14 cellular contexts compared by ENCODE assay signal in genomic region chr18:79788096-79789085, GRCh38. TPM values are rescaled to one million over a fixed set of nuclear protein-coding genes. Genes with fewer than 3 reads are reported as not detected.
DNase-seq lines count a peak whose midpoint lies in the region; ATAC-seq and TF ChIP-seq lines count a peak whose summit lies in the region.
"Had no signal": no experiment of that assay in that cellular context is flagged by ENCODE, and none has a peak within 500 bp of the region (broad histone marks: within the 10 kb centered on the region; RNA-seq: fewer than 3 reads in every experiment).

No MANE protein-coding gene starts in this region.

- H2AFZ ChIP-seq in IMR-90 (replicated peaks; ENCODE audit: low read length, poor library complexity): peak overlapping the region; percentile 79
- H2AFZ ChIP-seq in neuronal stem cell (ENCODE audit: low read length): peak overlapping the region; percentile 80

- H3K36me3 ChIP-seq in IMR-90 (ENCODE audit: control insufficient read depth, insufficient read depth, low read length) (no peaks in the 10 kb centered on the region), neuronal stem cell (replicated peaks in 1 of 2; ENCODE audit: control insufficient read depth in 2 of 2, insufficient read depth in 2 of 2, low read length in 2 of 2) (peaks cover 0 to 4% of the 10 kb centered on the region in 2 donors)
- H3K36me3 ChIP-seq: prostate gland, vagina had no signal

- peaks cover 16% of the 10 kb centered on the region; the same call in 1 of the 2 replicates for H3K9me3 ChIP-seq in AG04450 (ENCODE audit: control insufficient read depth, insufficient read depth, low read length)
- H3K9me3 ChIP-seq in IMR-90 (ENCODE audit: control insufficient read depth, insufficient read depth, low read length): no peaks in the 10 kb centered on the region; the same call in 1 of the 2 replicates
- peaks cover 4 to 12% of the 10 kb centered on the region in 2 donors for H3K9me3 ChIP-seq in neuronal stem cell (replicated peaks in 1 of 2; ENCODE audit: control insufficient read depth in 2 of 2, insufficient read depth in 1 of 2, low read depth in 1 of 2, low read length in 2 of 2)
- H3K9me3 ChIP-seq: prostate gland, vagina had no signal

- H2AK9ac ChIP-seq in IMR-90 (replicated peaks; ENCODE audit: low read depth, low read length, poor library complexity): no peak overlapping the region

- H2BK12ac ChIP-seq in neuronal stem cell (ENCODE audit: low read length): peak overlapping the region; percentile 88

- H3K23ac ChIP-seq in IMR-90 (ENCODE audit: low read depth, low read length) (no peak overlapping the region), neuronal stem cell (ENCODE audit: low read depth, low read length, poor library complexity) (peak overlapping the region; percentile 100)

- H3K4me1 ChIP-seq in IMR-90 (ENCODE audit: control insufficient read depth, insufficient read depth, low read length) (peaks cover 22% of the 10 kb centered on the region), neuronal stem cell (ENCODE audit: control insufficient read depth in 2 of 2, insufficient read depth in 1 of 2, low read depth in 1 of 2, low read length in 2 of 2) (peaks cover 3 to 9% of the 10 kb centered on the region in 2 donors)
- H3K4me1 ChIP-seq: vagina had no signal

- H3K9ac ChIP-seq in IMR-90 (ENCODE audit: low read depth, low read length) (no peak overlapping the region), neuronal stem cell (ENCODE audit: low read depth, low read length, poor library complexity) (peak overlapping the region; percentile 75)

- H2AK5ac ChIP-seq in IMR-90 (ENCODE audit: low read depth, low read length) (no peak overlapping the region), neuronal stem cell (ENCODE audit: low read depth, low read length) (peak overlapping the region; percentile 6)

- no peak overlapping the region for H3K56ac ChIP-seq in IMR-90 (ENCODE audit: extremely low read depth, insufficient read depth, low read length)

- no peak overlapping the region for H4K8ac ChIP-seq in IMR-90 (ENCODE audit: low read depth in 2 of 2, low read length in 2 of 2)
- no peak overlapping the region for H4K8ac ChIP-seq in neuronal stem cell (ENCODE audit: low read depth, low read length)

- TF ChIP-seq CTCF in AG04450 (IDR thresholded peaks at IDR 0.05; ENCODE audit: low read depth, low read length) (0 out of 2 replicates have a peak, but pooled peaks have one; percentile 10), IMR-90 (conservative IDR thresholded peaks at IDR 0.05; ENCODE audit: low read depth, low read length) (0 out of 2 replicates have a peak, but pooled peaks have one; percentile 2), fibroblast of the aortic adventitia (IDR thresholded peaks at IDR 0.05; ENCODE audit: insufficient read depth, low read length) (no peak)

- H3K4me3 ChIP-seq in AG04450 (ENCODE audit: low read depth, low read length): peak overlapping the region; percentile 25; the same call in 1 of the 2 replicates
- no peak overlapping the region for H3K4me3 ChIP-seq in IMR-90 (ENCODE audit: insufficient read depth, low read depth, low read length)
- peak overlapping the region; percentile 22 for H3K4me3 ChIP-seq in fibroblast of the aortic adventitia (ENCODE audit: low read depth, low read length)
- peak overlapping the region in 1 of 2 donors; percentile 71 for H3K4me3 ChIP-seq in neuronal stem cell (ENCODE audit: low read length in 2 of 2)

- intact Hi-C loops in IMR-90 (cut with micrococcal nuclease): no loop called here

- H3K18ac ChIP-seq in IMR-90 (ENCODE audit: low read depth, low read length) (no peak overlapping the region; the same call in 1 of the 2 replicates), neuronal stem cell (ENCODE audit: low read length) (peak overlapping the region; percentile 97)

- H4K91ac ChIP-seq in IMR-90 (ENCODE audit: insufficient read depth, low read depth, low read length) (no peak overlapping the region), neuronal stem cell (ENCODE audit: low read depth, low read length, poor library complexity) (peak overlapping the region; percentile 24)

- CTCF ChIA-PET in AG04450 (lab: Charles Lee): no interaction called here
- CTCF ChIA-PET in IMR-90 (lab: Yijun Ruan, JAX): no interaction called here

- TF ChIP-seq RAD21 in IMR-90 (IDR thresholded peaks at IDR 0.05; ENCODE audit: low read length): no peak

- ATAC-seq in IMR-90 (ENCODE audit: low read depth) (no peak), HG03432 (IDR thresholded peaks at IDR 0.05; ENCODE audit: unreplicated experiment) (no peak), GM18511 (IDR thresholded peaks at IDR 0.05; ENCODE audit: unreplicated experiment) (no peak)

- H3K27me3 ChIP-seq in AG04450 (ENCODE audit: control insufficient read depth, insufficient read depth, low read length) (peaks cover 26% of the 10 kb centered on the region), IMR-90 (ENCODE audit: control insufficient read depth, insufficient read depth, low read length) (peaks cover 28% of the 10 kb centered on the region), neuronal stem cell (ENCODE audit: control insufficient read depth in 3 of 3, insufficient read depth in 3 of 3, low read depth in 1 of 3, low read length in 3 of 3) (peaks cover 13 to 92% (median 33%) of the 10 kb centered on the region in 3 experiments)
- H3K27me3 ChIP-seq: vagina had no signal

- WGBS in IMR-90 (ENCODE audit: extremely low coverage in 2 of 2, insufficient read length in 1 of 2), 2 experiments: 39% methylated on average over 50 of the region's 101 CpGs; no CpG with 5 or more reads in 1 of the 2 experiments
- no CpG with 5 or more reads among the region's 101 CpGs for WGBS in neuronal stem cell (ENCODE audit: extremely low coverage in 2 of 2, insufficient read length in 2 of 2, insufficient replicate concordance in 1 of 2), 2 donors

- H2BK15ac ChIP-seq in IMR-90 (ENCODE audit: low read depth, low read length) (no peak overlapping the region), neuronal stem cell (ENCODE audit: low read length) (peak overlapping the region; percentile 87)

- peaks cover 10% of the 10 kb centered on the region for H3K9me1 ChIP-seq in IMR-90 (ENCODE audit: insufficient read depth, low read length)

- H2BK20ac ChIP-seq in IMR-90 (ENCODE audit: low read depth, low read length): no peak overlapping the region

- no peaks in the 10 kb centered on the region for H3K79me1 ChIP-seq in IMR-90 (ENCODE audit: low read depth in 1 of 2, low read length in 2 of 2)
- peaks cover 4% of the 10 kb centered on the region for H3K79me1 ChIP-seq in neuronal stem cell (ENCODE audit: low read depth, low read length)

- H2BK5ac ChIP-seq in IMR-90 (ENCODE audit: low read depth, low read length, poor library complexity, severe bottlenecking) (no peak overlapping the region), neuronal stem cell (ENCODE audit: low read length) (peak overlapping the region; percentile 32)

- no peak overlapping the region; the same call in 1 of the 2 replicates for H4K5ac ChIP-seq in IMR-90 (ENCODE audit: low read depth, low read length)

- H3K14ac ChIP-seq in IMR-90 (replicated peaks; ENCODE audit: low read depth, low read length) (no peak overlapping the region), neuronal stem cell (ENCODE audit: low read length) (peak overlapping the region; percentile 100)

- no peak for TF ChIP-seq POLR2A in IMR-90 (IDR thresholded peaks at IDR 0.05; ENCODE audit: low read depth, low read length)

- H4K20me1 ChIP-seq in IMR-90 (ENCODE audit: insufficient read depth, low read length): no peaks in the 10 kb centered on the region

- BruUV-seq in IMR-90 (replicated peaks; lab: Mats Ljungman, UMichigan): no TSS peak

- in situ Hi-C loops in IMR-90 (cut with MboI; ENCODE audit: low sequenced_read_pairs): no loop called here

- dilution Hi-C loops in IMR-90 (cut with HindIII; ENCODE audit: low sequenced_read_pairs, unreplicated experiment): no loop called here

- H3K27ac ChIP-seq in AG04450 (ENCODE audit: low read depth, low read length) (no peak overlapping the region), IMR-90 (ENCODE audit: insufficient read depth, low read length) (no peak overlapping the region), neuronal stem cell (replicated peaks; ENCODE audit: low read length) (no peak overlapping the region)
- H3K27ac ChIP-seq: prostate gland, vagina had no signal

- POLR2A ChIA-PET in AG04450 (lab: Yijun Ruan, JAX) (no interaction called here), IMR-90 (lab: Charles Lee; ENCODE audit: unreplicated experiment) (no interaction called here)

- H3K4me2 ChIP-seq in IMR-90 (ENCODE audit: low read depth, low read length) (0 out of 2 replicates have a peak overlapping the region, but pooled peaks have one; percentile 13), neuronal stem cell (ENCODE audit: insufficient read depth, low read length, poor library complexity, severe bottlenecking) (peak overlapping the region; percentile 91)

- H3K4ac ChIP-seq in IMR-90 (ENCODE audit: low read depth, low read length): no peak overlapping the region
- peak overlapping the region; percentile 94 for H3K4ac ChIP-seq in neuronal stem cell (ENCODE audit: low read length)

- DNase-seq in AG04450 (ENCODE audit: low read depth, low spot score): no peak
- DNase-seq in IMR-90: no peak
- no peak for DNase-seq in fibroblast of the aortic adventitia (ENCODE audit: low read depth)
- DNase-seq in neuronal stem cell (ENCODE audit: low spot score): no peak
- DNase-seq in T-helper 1 cell: no peak
- no peak for DNase-seq in amniotic stem cell (lab: John Stamatoyannopoulos, UW)
- DNase-seq: NCI-H1092, NCI-H524 treated with DMSO at 0.1 percent for 48 hours, SHP77 had no signal

- H2BK120ac ChIP-seq in IMR-90 (ENCODE audit: low read depth, low read length) (no peak overlapping the region), neuronal stem cell (ENCODE audit: low read depth, low read length) (no peak overlapping the region)

TF ChIP-seq in IMR-90, 13 proteins besides CTCF, POLR2A, EP300 and RAD21 (continues in another document):
- TF ChIP-seq NFE2L2 (IDR thresholded peaks at IDR 0.05; ENCODE audit: low read depth, low read length): no peak

RNA-seq across cellular contexts. Expression of gene KCNG2, which starts 9.3 kb away (rescaled TPM):
- polyA plus RNA-seq in AG04450 (2011; rRNA removed): 0.38 and 0.57 TPM in 2 replicates
- polyA minus RNA-seq in AG04450 (2011; rRNA and poly(A)+ RNA removed): not detected in 2 replicates
- total RNA-seq in IMR-90 (2012; rRNA removed): not detected in 2 replicates
- 0.09 TPM in 1 of 2 replicates, not detected in the other for polyA plus RNA-seq in IMR-90 (2012; rRNA removed)
- 0.16 TPM in 1 of 2 replicates, not detected in the other for polyA plus RNA-seq in IMR-90 (2012; cell fraction: cytosol; rRNA removed)
- 0.07 TPM in 1 of 2 replicates, not detected in the other for polyA plus RNA-seq in IMR-90 (2012; cell fraction: nucleus; rRNA removed; ENCODE audit: low replicate concordance)
- total RNA-seq in fibroblast of the aortic adventitia (ENCODE audit: low replicate concordance): not detected in 2 replicates
- 0.29 TPM for polyA plus RNA-seq in neuronal stem cell (2013, experiment 1 of 2)
- polyA plus RNA-seq in neuronal stem cell (2013, experiment 2 of 2): 0.29 TPM
- total RNA-seq: HT-29, vagina had no signal
